In genomic region chr17:81986606-81987005, GRCh38 we compare ENCODE assay signal across 1 cellular context.
TF ChIP-seq lines count a peak whose summit lies in the region.

No MANE protein-coding gene starts in this region.

TF ChIP-seq in GM12878, 131 proteins besides CTCF, POLR2A, EP300 and RAD21:
- TF ChIP-seq MYC (IDR thresholded peaks at IDR 0.05; ENCODE audit: insufficient read depth, insufficient read length, insufficient replicate concordance, low read length, severe bottlenecking) = no peak
- no peak for TF ChIP-seq POLR2AphosphoS5 (IDR thresholded peaks at IDR 0.05; ENCODE audit: low read length)
- TF ChIP-seq JUND (IDR thresholded peaks at IDR 0.05; ENCODE audit: low read depth, low read length) = no peak
- TF ChIP-seq RCOR1 (conservative IDR thresholded peaks at IDR 0.05; ENCODE audit: low read depth, low read length) = no peak
- no peak for TF ChIP-seq FOXK2 (IDR thresholded peaks at IDR 0.05)
- TF ChIP-seq ZNF24 (IDR thresholded peaks at IDR 0.05) = no peak
- no peak for TF ChIP-seq MEF2A (IDR thresholded peaks at IDR 0.05; ENCODE audit: insufficient read depth, low read depth, low read length)
- no peak for TF ChIP-seq TARDBP (IDR thresholded peaks at IDR 0.05; ENCODE audit: borderline replicate concordance)
